In genomic region chr12:6943387-6943718, GRCh38 we compare ENCODE assay signal across 8 cellular contexts. TPM values are rescaled to one million over a fixed set of nuclear protein-coding genes. Genes with fewer than 3 reads are reported as not detected.
A peak's percentile ranks its signal among the peaks of the same experiment; 100 is the strongest.
DNase-seq lines count a peak whose midpoint lies in the region; ATAC-seq, FAIRE-seq and TF ChIP-seq lines count a peak whose summit lies in the region.

No MANE protein-coding gene starts in this region.

- peaks cover 25 to 59% of the 10 kb centered on the region in 2 donors for H3K4me1 ChIP-seq in adrenal gland (replicated peaks in 1 of 2)
- peaks cover 46% of the 10 kb centered on the region for H3K4me1 ChIP-seq in vagina

- H3K27ac ChIP-seq in adrenal gland (peak overlapping the region; percentile 95 to 97 (median 95)), vagina (peak overlapping the region; percentile 95)

- TF ChIP-seq CTCF in adrenal gland (IDR thresholded peaks at IDR 0.05) = no peak
- no peak for TF ChIP-seq CTCF in vagina (IDR thresholded peaks at IDR 0.05)

- DNase-seq in NCI-H1092 (lab: John Stamatoyannopoulos, UW) (peak; percentile 86), SK-N-DZ (ENCODE audit: low spot score) (peak; percentile 98), adrenal gland (peak; percentile 82 to 98 (median 93)), head of caudate nucleus (peak; percentile 72 to 98 (median 92)), occipital lobe (lab: John Stamatoyannopoulos, UW) (peak; percentile 83), vagina (ENCODE audit: extremely low spot score in 2 of 2) (no peak)

- peak overlapping the region in 2 of 4 donors; percentile 52 to 63 for H3K4me3 ChIP-seq in adrenal gland
- H3K4me3 ChIP-seq in vagina = peak overlapping the region; percentile 56 to 73

- H3K36me3 ChIP-seq in adrenal gland (replicated peaks in 1 of 2) = no peaks in the 10 kb centered on the region
- no peaks in the 10 kb centered on the region for H3K36me3 ChIP-seq in vagina

- peak; percentile 97 for FAIRE-seq in G401.6 (lab: Jason Lieb, UNC)

- intact Hi-C loops in adrenal gland (cut with DNase I) (no loop called here), head of caudate nucleus (cut with DNase I) (no loop called here), vagina (cut with DNase I) (loop anchor here (5.0 kb wide), 1 partner anchor 149 kb away; the partner anchor contains the start of gene C1R)

- TF ChIP-seq POLR2A in adrenal gland (IDR thresholded peaks at IDR 0.05) (no peak), vagina (IDR thresholded peaks at IDR 0.05) (peak in 1 of 2 donors; percentile 11)

- 0 to 2% (median 1%) methylated on average over 13 of the region's 13 CpGs for WGBS in adrenal gland, 4 donors

- H3K9me3 ChIP-seq in adrenal gland (replicated peaks in 1 of 3) = no peaks in the 10 kb centered on the region
- H3K9me3 ChIP-seq in vagina = no peaks in the 10 kb centered on the region

- ATAC-seq in HG02571 (IDR thresholded peaks at IDR 0.05; ENCODE audit: unreplicated experiment) = peak; percentile 24

- no peaks in the 10 kb centered on the region for H3K27me3 ChIP-seq in adrenal gland
- no peaks in the 10 kb centered on the region for H3K27me3 ChIP-seq in vagina

RNA-seq across cellular contexts. Expression of gene RNU7-1, which starts 0.3 kb away (rescaled TPM):
- not detected in 2 replicates for polyA plus RNA-seq in SK-N-DZ (2014; cell fraction: cytosol; rRNA removed)
- polyA plus RNA-seq in SK-N-DZ (2014; cell fraction: nucleus; rRNA removed) = not detected in 2 replicates
- total RNA-seq in adrenal gland (not detected), occipital lobe (not detected), vagina (not detected)
- polyA plus RNA-seq in adrenal gland = not detected

RNA-seq across cellular contexts. Expression of gene C12orf57, which starts 0.5 kb away (rescaled TPM):
- 890 and 1,059 TPM in 2 replicates for polyA plus RNA-seq in SK-N-DZ (2014; cell fraction: cytosol; rRNA removed)
- polyA plus RNA-seq in SK-N-DZ (2014; cell fraction: nucleus; rRNA removed) = 478 and 558 TPM in 2 replicates
- total RNA-seq in adrenal gland (100 to 1,000 TPM; 152 to 505 (median 289) TPM), occipital lobe (243 TPM), vagina (760 TPM)
- 100 to 1,000 TPM in 2 of 3 donors, 10 to 100 TPM in 1; 58.4 to 335 (median 271) TPM for polyA plus RNA-seq in adrenal gland

RNA-seq across cellular contexts. Expression of gene PTPN6, which starts 7.8 kb away (rescaled TPM):
- polyA plus RNA-seq in SK-N-DZ (2014; cell fraction: cytosol; rRNA removed) = 0.48 and 0.64 TPM in 2 replicates
- polyA plus RNA-seq in SK-N-DZ (2014; cell fraction: nucleus; rRNA removed) = 1.1 and 1.3 TPM in 2 replicates
- total RNA-seq in adrenal gland = 10 to 100 TPM; 24.5 to 86.2 (median 63.5) TPM
- 100 to 1,000 TPM in 2 of 3 donors, 10 to 100 TPM in 1; 36.2 to 204 (median 127) TPM for polyA plus RNA-seq in adrenal gland
- 3.1 TPM for total RNA-seq in occipital lobe
- total RNA-seq in vagina = 17.4 TPM

RNA-seq across cellular contexts. Expression of gene ATN1, which starts 15.6 kb away (rescaled TPM):
- 15.9 and 16.9 TPM in 2 replicates for polyA plus RNA-seq in SK-N-DZ (2014; cell fraction: cytosol; rRNA removed)
- 19.4 and 59.9 TPM in 2 replicates for polyA plus RNA-seq in SK-N-DZ (2014; cell fraction: nucleus; rRNA removed)
- total RNA-seq in adrenal gland (100 to 1,000 TPM in 4 of 8 donors, 10 to 100 TPM in 4; 51.0 to 263 (median 110) TPM), occipital lobe (9.2 TPM), vagina (92.1 TPM)
- 100 to 1,000 TPM in 2 of 3 donors, 10 to 100 TPM in 1; 57.4 to 482 (median 258) TPM for polyA plus RNA-seq in adrenal gland

RNA-seq across cellular contexts. Expression of gene PHB2, which starts 27.1 kb away (rescaled TPM):
- 713 and 811 TPM in 2 replicates for polyA plus RNA-seq in SK-N-DZ (2014; cell fraction: cytosol; rRNA removed)
- polyA plus RNA-seq in SK-N-DZ (2014; cell fraction: nucleus; rRNA removed) = 771 and 835 TPM in 2 replicates
- total RNA-seq in adrenal gland (100 to 1,000 TPM; 158 to 344 (median 227) TPM), occipital lobe (102 TPM), vagina (199 TPM)
- 100 to 1,000 TPM; 128 to 222 (median 131) TPM for polyA plus RNA-seq in adrenal gland

Comparison
In these comparisons a context has a peak if more than half of its experiments do, and no peak if none do; other contexts are left out.
1. DNase-seq: peak in NCI-H1092 (single experiment), SK-N-DZ (single experiment), adrenal gland (7 of 7), head of caudate nucleus (42 of 42) and occipital lobe (single experiment); none in vagina (0 of 2).